Comparison of ENCODE assay signal across 8 cellular contexts in genomic region chr14:49634547-49635334, GRCh38.
DNase-seq lines count a peak whose midpoint lies in the region; ATAC-seq lines count a peak whose summit lies in the region.

DNAAF2 (minus strand) TSS chr14:49635244; CDS start chr14:49635149, 95 bp downstream.

- DNase-seq in C1 segment of cervical spinal cord (lab: John Stamatoyannopoulos, UW) (peak in 11 of 14 donors; percentile 25 to 77 (median 60)), NCI-H774 (lab: John Stamatoyannopoulos, UW) (peak; percentile 36), midbrain (lab: John Stamatoyannopoulos, UW) (peak; percentile 67)
- peak; percentile 38 for DNase-seq in activated CD8-positive, alpha-beta memory T cell treated with anti-CD3 and anti-CD28 coated beads, Interleukin-2, amount 50 U/mL, for 1 hour (ENCODE audit: extremely low read depth)
- DNase-seq in stimulated activated CD8-positive, alpha-beta memory T cell treated with anti-CD3 and anti-CD28 coated beads, Interleukin-4, amount 100 ng/mL, for 4 hours (ENCODE audit: low read depth in 2 of 2, low spot score in 1 of 2): peak; percentile 28 to 51

- ATAC-seq in GM19397 (IDR thresholded peaks at IDR 0.05; ENCODE audit: unreplicated experiment): peak; percentile 31
- peak; percentile 25 for ATAC-seq in HG03520 (IDR thresholded peaks at IDR 0.05; ENCODE audit: unreplicated experiment)

- peak within 1 kb of the TSS; percentile 91 for H3K9ac ChIP-seq in endocrine pancreas (ENCODE audit: control insufficient read depth, insufficient read depth, low read length)

- H3K27me3 ChIP-seq in endocrine pancreas (ENCODE audit: control insufficient read depth, insufficient read depth, low read length): no peaks in the 10 kb centered on the region

- peak within 1 kb of the TSS; percentile 19 for H3K4me3 ChIP-seq in endocrine pancreas (ENCODE audit: control insufficient read depth, insufficient read depth, low read length)

- peaks cover 3% of the 10 kb centered on the region for H3K4me1 ChIP-seq in endocrine pancreas (ENCODE audit: control insufficient read depth, insufficient read depth, low read length)

- no peaks in the 10 kb centered on the region for H3K9me3 ChIP-seq in endocrine pancreas (ENCODE audit: control insufficient read depth, low read length)

- H3K36me3 ChIP-seq in endocrine pancreas (ENCODE audit: control insufficient read depth, insufficient read depth, low read length): no peaks in the 10 kb centered on the region

Comparison
In these comparisons a context has a peak if more than half of its experiments do, and no peak if none do; other contexts are left out.
1. Peak in every context shown above with its lines: DNase-seq, ATAC-seq and H3K4me3 ChIP-seq.